8 cellular contexts compared by ENCODE assay signal in the genomic region with DNA sequence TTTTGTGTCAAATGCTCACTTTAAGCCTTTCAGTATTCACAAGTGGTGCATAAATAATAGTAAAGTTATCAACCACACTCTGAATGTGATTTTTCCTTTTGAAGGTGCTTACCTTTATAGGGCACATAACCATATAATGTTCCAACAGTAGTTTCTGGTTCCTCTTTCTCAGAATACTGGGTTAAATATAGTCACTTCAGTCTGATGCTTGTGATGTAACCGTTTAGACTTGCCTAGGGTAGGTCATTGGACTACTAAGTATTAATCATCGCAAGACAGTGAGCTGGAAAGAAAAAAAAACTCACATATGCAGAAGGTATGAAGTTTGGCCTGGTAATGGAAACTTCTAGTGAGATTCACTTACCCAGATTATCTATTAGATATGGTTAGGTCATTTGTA. TPM values are rescaled to one million over a fixed set of nuclear protein-coding genes. Genes with fewer than 3 reads are reported as not detected.
DNase-seq lines count a peak whose midpoint lies in the region; ATAC-seq and TF ChIP-seq lines count a peak whose summit lies in the region.

No MANE protein-coding gene starts in this region.

- H3K27ac Mint-ChIP-seq in MCF 10A (ENCODE audit: low read depth, unreplicated experiment): no peak overlapping the region
- no peak overlapping the region for H3K27ac Mint-ChIP-seq in GM23338

- H3K36me3 Mint-ChIP-seq in MCF 10A (ENCODE audit: insufficient read depth, unreplicated experiment) (no peaks in the 10 kb centered on the region), GM23338 (ENCODE audit: low read depth) (peaks cover 13% of the 10 kb centered on the region)

- TF ChIP-seq CTCF in MCF 10A (IDR thresholded peaks at IDR 0.05; ENCODE audit: unreplicated experiment): no peak
- TF ChIP-seq CTCF in breast epithelium (IDR thresholded peaks at IDR 0.05): no peak
- TF ChIP-seq CTCF in gastrocnemius medialis (IDR thresholded peaks at IDR 0.05 in 4 of 5, conservative IDR thresholded peaks at IDR 0.05 in 1 of 5): no peak
- no peak for TF ChIP-seq CTCF in GM23338 (conservative IDR thresholded peaks at IDR 0.05; ENCODE audit: low read depth in 2 of 2)

- POLR2A ChIA-PET in MCF 10A (lab: Yijun Ruan, JAX): interaction anchor here (0.9 kb wide), 1 partner anchor 17 kb away, joined by 3 read pairs; no protein-coding TSS in a partner anchor

- H3K4me1 Mint-ChIP-seq in MCF 10A (ENCODE audit: insufficient read depth, unreplicated experiment) (peaks cover 7% of the 10 kb centered on the region), GM23338 (peaks cover 21% of the 10 kb centered on the region)

- no peaks in the 10 kb centered on the region for H3K27me3 Mint-ChIP-seq in MCF 10A (ENCODE audit: insufficient read depth, unreplicated experiment)
- H3K27me3 Mint-ChIP-seq in GM23338 (ENCODE audit: insufficient read depth, low read depth, poor library complexity): peaks cover 7% of the 10 kb centered on the region

- H3K9me2 ChIP-seq in GM23338 (ENCODE audit: insufficient read depth): no peaks in the 10 kb centered on the region

- TF ChIP-seq POLR2A in breast epithelium (IDR thresholded peaks at IDR 0.05): no peak
- TF ChIP-seq POLR2A in gastrocnemius medialis (IDR thresholded peaks at IDR 0.05): peak in 1 of 2 donors; percentile 11

- no peaks in the 10 kb centered on the region for H3F3A ChIP-seq in GM23338 (replicated peaks; ENCODE audit: low read depth)

- in situ Hi-C loops in gastrocnemius medialis (cut with MboI; ENCODE audit: low sequenced_read_pairs in 4 of 4): no loop called here

- H3K4me1 ChIP-seq in breast epithelium: peaks cover 0 to 6% of the 10 kb centered on the region in 2 donors
- H3K4me1 ChIP-seq in gastrocnemius medialis: peaks cover 14 to 19% of the 10 kb centered on the region in 2 donors
- H3K4me1 ChIP-seq in GM23338 (ENCODE audit: insufficient read depth): peaks cover 18% of the 10 kb centered on the region

- no peak overlapping the region for H3K4me3 ChIP-seq in breast epithelium
- no peak overlapping the region for H3K4me3 ChIP-seq in gastrocnemius medialis
- H3K4me3 ChIP-seq in GM23338: no peak overlapping the region

- no peak overlapping the region for H3K4me3 Mint-ChIP-seq in MCF 10A (ENCODE audit: unreplicated experiment)
- H3K4me3 Mint-ChIP-seq in GM23338: no peak overlapping the region

- ATAC-seq in HG03045 (IDR thresholded peaks at IDR 0.05; ENCODE audit: unreplicated experiment) (peak; percentile 34), gastrocnemius medialis (no peak), GM23338 (no peak)

- H3K36me3 ChIP-seq in breast epithelium: no peaks in the 10 kb centered on the region
- H3K36me3 ChIP-seq in gastrocnemius medialis: peaks cover 0 to 9% of the 10 kb centered on the region in 2 donors
- H3K36me3 ChIP-seq in GM23338 (ENCODE audit: insufficient read depth): peaks cover 8% of the 10 kb centered on the region; the same call in 1 of the 2 replicates

- H3K27ac ChIP-seq in breast epithelium: no peak overlapping the region
- peak overlapping the region in 3 of 4 donors; percentile 15 to 73 (median 27) for H3K27ac ChIP-seq in gastrocnemius medialis
- H3K27ac ChIP-seq in GM23338 (ENCODE audit: low read depth): no peak overlapping the region

- intact Hi-C loops in MCF 10A (cut with micrococcal nuclease): no loop called here
- intact Hi-C loops in breast epithelium (cut with DNase I; ENCODE audit: low total_unique reads): no loop called here
- intact Hi-C loops in gastrocnemius medialis (cut with DNase I; ENCODE audit: low total_unique reads): no loop called here

- no peaks in the 10 kb centered on the region for H3K9me3 Mint-ChIP-seq in MCF 10A (ENCODE audit: unreplicated experiment)
- H3K9me3 Mint-ChIP-seq in GM23338: no peaks in the 10 kb centered on the region; the same call in 2 of the 3 replicates

- peaks cover 0 to 4% of the 10 kb centered on the region in 2 donors for H3K27me3 ChIP-seq in breast epithelium
- peaks cover 0 to 4% (median 0%) of the 10 kb centered on the region in 3 donors for H3K27me3 ChIP-seq in gastrocnemius medialis
- H3K27me3 ChIP-seq in GM23338 (ENCODE audit: insufficient read depth): no peaks in the 10 kb centered on the region

- H3K79me2 ChIP-seq in GM23338 (replicated peaks; ENCODE audit: insufficient read depth): peaks cover 49% of the 10 kb centered on the region

- CTCF ChIA-PET in MCF 10A (lab: Yijun Ruan, JAX): no interaction called here

- no peak overlapping the region for H2AFZ ChIP-seq in GM23338

- H3K9me3 ChIP-seq in breast epithelium (no peaks in the 10 kb centered on the region), gastrocnemius medialis (no peaks in the 10 kb centered on the region)

- H3K4me2 ChIP-seq in GM23338: no peak overlapping the region

- no peaks in the 10 kb centered on the region for H4K20me1 ChIP-seq in GM23338 (replicated peaks; ENCODE audit: insufficient read depth)

- DNase-seq in MCF 10A (ENCODE audit: unreplicated experiment) (peak; percentile 45), breast epithelium (ENCODE audit: low spot score in 2 of 2) (no peak), SIG-M5 (lab: John Stamatoyannopoulos, UW) (peak; percentile 93), gastrocnemius medialis (no peak), NCI-H526 treated with DMSO at 0.1 percent for 48 hours (lab: John Stamatoyannopoulos, UW) (no peak), GM23338 (ENCODE audit: low spot score) (no peak), NCI-H2029 treated with DMSO at 0.1 percent for 48 hours (lab: John Stamatoyannopoulos, UW) (no peak)

- BruUV-seq in MCF 10A (replicated peaks; lab: Mats Ljungman, UMichigan): no TSS peak

TF ChIP-seq in GM23338, 12 proteins besides CTCF, POLR2A, EP300 and RAD21:
- TF ChIP-seq ZNF114 (CRISPR knock-in tag; IDR thresholded peaks at IDR 0.05) (no peak), EZH2phosphoT487 (IDR thresholded peaks at IDR 0.05; ENCODE audit: unreplicated experiment) (no peak), POLR2AphosphoS5 (IDR thresholded peaks at IDR 0.05; ENCODE audit: low read depth) (no peak), ZNF331 (CRISPR knock-in tag; IDR thresholded peaks at IDR 0.05; ENCODE audit: low read depth) (no peak)
- TF ChIP-seq, protein P1, sequence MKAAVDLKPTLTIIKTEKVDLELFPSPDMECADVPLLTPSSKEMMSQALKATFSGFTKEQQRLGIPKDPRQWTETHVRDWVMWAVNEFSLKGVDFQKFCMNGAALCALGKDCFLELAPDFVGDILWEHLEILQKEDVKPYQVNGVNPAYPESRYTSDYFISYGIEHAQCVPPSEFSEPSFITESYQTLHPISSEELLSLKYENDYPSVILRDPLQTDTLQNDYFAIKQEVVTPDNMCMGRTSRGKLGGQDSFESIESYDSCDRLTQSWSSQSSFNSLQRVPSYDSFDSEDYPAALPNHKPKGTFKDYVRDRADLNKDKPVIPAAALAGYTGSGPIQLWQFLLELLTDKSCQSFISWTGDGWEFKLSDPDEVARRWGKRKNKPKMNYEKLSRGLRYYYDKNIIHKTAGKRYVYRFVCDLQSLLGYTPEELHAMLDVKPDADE (IDR thresholded peaks at IDR 0.05): no peak
TF ChIP-seq in GM23338: peak in this region for 0.

RNA-seq across cellular contexts. Expression of gene KBTBD8, which starts 1.9 kb away (rescaled TPM):
- 1.7 and 4.3 TPM in 2 replicates for total RNA-seq in MCF 10A (2022)
- 1 to 10 TPM in 2 of 3 donors, under 1 TPM in 1; 0.96 to 1.6 (median 1.6) TPM for total RNA-seq in breast epithelium
- total RNA-seq in gastrocnemius medialis: 1 to 10 TPM; 1.1 to 8.0 (median 1.6) TPM
- 19.9 and 20.2 TPM in 2 replicates for total RNA-seq in GM23338 (2014; rRNA removed; shearing (Covaris generic))
- polyA plus RNA-seq in GM23338 (2016; fragmentation: Nextera tagmentation; extraction: Ambion mirVana): 3.0 and 3.5 TPM in 2 replicates

Comparison
In these comparisons a context has a peak if more than half of its experiments do, and no peak if none do; other contexts are left out.
1. DNase-seq: peak in MCF 10A (single experiment) and SIG-M5 (single experiment); none in breast epithelium (0 of 2), gastrocnemius medialis (0 of 2), NCI-H526 treated with DMSO at 0.1 percent for 48 hours (single experiment), GM23338 (single experiment) and NCI-H2029 treated with DMSO at 0.1 percent for 48 hours (single experiment).
2. H3K27ac ChIP-seq: peak in gastrocnemius medialis (3 of 4); none in breast epithelium (0 of 2) and GM23338 (single experiment).